ENCODE assay signal across 9 cellular contexts in genomic region chr7:908159-908918, GRCh38. TPM values are rescaled to one million over a fixed set of nuclear protein-coding genes. Genes with fewer than 3 reads are reported as not detected.
DNase-seq lines count a peak whose midpoint lies in the region; ATAC-seq lines count a peak whose summit lies in the region.
"Had no signal": no experiment of that assay in that cellular context is flagged by ENCODE, and none has a peak within 500 bp of the region (broad histone marks: within the 10 kb centered on the region; RNA-seq: fewer than 3 reads in every experiment).

No MANE protein-coding gene starts in this region.

- H3K9me3 ChIP-seq in NT2/D1 (ENCODE audit: insufficient read depth, low read length) (no peaks in the 10 kb centered on the region), right cardiac atrium (ENCODE audit: control insufficient read depth, low read length) (no peaks in the 10 kb centered on the region), subcutaneous abdominal adipose tissue (ENCODE audit: control insufficient read depth in 5 of 5, low read length in 5 of 5) (no peaks in the 10 kb centered on the region)

- peak overlapping the region; percentile 74 for H3K9ac ChIP-seq in NT2/D1 (ENCODE audit: insufficient read length, low read depth)
- H3K9ac ChIP-seq in subcutaneous abdominal adipose tissue (ENCODE audit: low read length in 5 of 5) = peak overlapping the region in 1 of 5 donors; percentile 52

- intact Hi-C loops in right cardiac atrium (cut with DNase I) = no loop called here

- WGBS in right cardiac atrium = 64% methylated on average over 37 of the region's 37 CpGs

- H3K4me3 Mint-ChIP-seq in activated T-cell treated with anti-CD3 and anti-CD28 coated beads, Interleukin-2, amount 50 U/mL, for 24 hours = peak overlapping the region; percentile 38

- peaks cover 48% of the 10 kb centered on the region for H3K27me3 ChIP-seq in NT2/D1 (ENCODE audit: insufficient read depth, insufficient read length)
- H3K27me3 ChIP-seq in right cardiac atrium (ENCODE audit: control insufficient read depth, insufficient read depth) = no peaks in the 10 kb centered on the region
- peaks cover 0 to 29% (median 17%) of the 10 kb centered on the region in 5 donors for H3K27me3 ChIP-seq in subcutaneous abdominal adipose tissue (ENCODE audit: control insufficient read depth in 5 of 5, insufficient read depth in 4 of 5, low read length in 5 of 5)

- H3K27me3 Mint-ChIP-seq in activated T-cell treated with anti-CD3 and anti-CD28 coated beads, Interleukin-2, amount 50 U/mL, for 24 hours = no peaks in the 10 kb centered on the region

- H3K4me3 ChIP-seq in NT2/D1 (ENCODE audit: insufficient read length, low read depth) = peak overlapping the region; percentile 10
- H3K4me3 ChIP-seq in right cardiac atrium (ENCODE audit: low read length) = no peak overlapping the region
- peak overlapping the region in 3 of 5 donors; percentile 3 to 46 (median 29) for H3K4me3 ChIP-seq in subcutaneous abdominal adipose tissue (ENCODE audit: low read depth in 1 of 5, low read length in 5 of 5)

- H3K4me1 Mint-ChIP-seq in activated T-cell treated with anti-CD3 and anti-CD28 coated beads, Interleukin-2, amount 50 U/mL, for 24 hours (ENCODE audit: low read depth) = peaks cover 17% of the 10 kb centered on the region

- H3K27ac ChIP-seq in right cardiac atrium (ENCODE audit: low read length) = no peak overlapping the region
- no peak overlapping the region for H3K27ac ChIP-seq in subcutaneous abdominal adipose tissue (ENCODE audit: low read depth, low read length)

- peaks cover 4% of the 10 kb centered on the region for H3K36me3 Mint-ChIP-seq in activated T-cell treated with anti-CD3 and anti-CD28 coated beads, Interleukin-2, amount 50 U/mL, for 24 hours (ENCODE audit: low read depth)

- H3K9me3 Mint-ChIP-seq in activated T-cell treated with anti-CD3 and anti-CD28 coated beads, Interleukin-2, amount 50 U/mL, for 24 hours = no peaks in the 10 kb centered on the region

- ATAC-seq in right cardiac atrium (peak; percentile 1 to 4), GM18868 (IDR thresholded peaks at IDR 0.05; ENCODE audit: unreplicated experiment) (no peak), GM18870 (IDR thresholded peaks at IDR 0.05; ENCODE audit: unreplicated experiment) (no peak)

- H3K27ac Mint-ChIP-seq in activated T-cell treated with anti-CD3 and anti-CD28 coated beads, Interleukin-2, amount 50 U/mL, for 24 hours = no peak overlapping the region

- H3K36me3 ChIP-seq in NT2/D1 (ENCODE audit: insufficient read depth, insufficient read length, low read length) (no peaks in the 10 kb centered on the region), subcutaneous abdominal adipose tissue (ENCODE audit: control insufficient read depth in 5 of 5, insufficient read depth in 5 of 5, low read length in 5 of 5) (no peaks in the 10 kb centered on the region)

- DNase-seq in activated T-cell treated with anti-CD3 and anti-CD28 coated beads, Interleukin-2, amount 50 U/mL, for 24 hours = no peak
- no peak for DNase-seq in activated T-cell treated with anti-CD3 and anti-CD28 coated beads, Interleukin-2, amount 50 U/mL, for 1 hour
- DNase-seq in NT2/D1 (ENCODE audit: low read depth, low spot score) (no peak), right cardiac atrium (peak in 1 of 3 donors; percentile 48), dedifferentiated amniotic fluid mesenchymal stem cell (ENCODE audit: extremely low spot score) (no peak)
- DNase-seq: NCI-H2081 treated with DMSO at 0.1 percent for 48 hours had no signal

- H3K4me1 ChIP-seq in NT2/D1 (ENCODE audit: insufficient read depth, insufficient read length) = peaks cover 22% of the 10 kb centered on the region
- H3K4me1 ChIP-seq in right cardiac atrium (ENCODE audit: control insufficient read depth, insufficient read depth, low read length) = no peaks in the 10 kb centered on the region
- H3K4me1 ChIP-seq in subcutaneous abdominal adipose tissue (ENCODE audit: control insufficient read depth in 5 of 5, insufficient read depth in 5 of 5, low read length in 5 of 5) = peaks cover 0 to 39% (median 22%) of the 10 kb centered on the region in 5 donors

RNA-seq across cellular contexts. Expression of gene GET4, which starts 32.0 kb away (rescaled TPM):
- total RNA-seq in right cardiac atrium = 10 to 100 TPM; 20.1 to 23.6 (median 22.2) TPM
- 22.2 TPM for polyA plus RNA-seq in right cardiac atrium

RNA-seq across cellular contexts. Expression of gene ADAP1, which starts 46.1 kb away (rescaled TPM):
- 1 to 10 TPM; 4.8 to 7.1 (median 6.4) TPM for total RNA-seq in right cardiac atrium
- polyA plus RNA-seq in right cardiac atrium = 8.4 TPM

Comparison
In these comparisons a context has a peak if more than half of its experiments do, and no peak if none do; other contexts are left out.
1. ATAC-seq: peak in right cardiac atrium (2 of 2); none in GM18868 (single experiment) and GM18870 (single experiment).